9 cellular contexts compared by ENCODE assay signal in the genomic region with DNA sequence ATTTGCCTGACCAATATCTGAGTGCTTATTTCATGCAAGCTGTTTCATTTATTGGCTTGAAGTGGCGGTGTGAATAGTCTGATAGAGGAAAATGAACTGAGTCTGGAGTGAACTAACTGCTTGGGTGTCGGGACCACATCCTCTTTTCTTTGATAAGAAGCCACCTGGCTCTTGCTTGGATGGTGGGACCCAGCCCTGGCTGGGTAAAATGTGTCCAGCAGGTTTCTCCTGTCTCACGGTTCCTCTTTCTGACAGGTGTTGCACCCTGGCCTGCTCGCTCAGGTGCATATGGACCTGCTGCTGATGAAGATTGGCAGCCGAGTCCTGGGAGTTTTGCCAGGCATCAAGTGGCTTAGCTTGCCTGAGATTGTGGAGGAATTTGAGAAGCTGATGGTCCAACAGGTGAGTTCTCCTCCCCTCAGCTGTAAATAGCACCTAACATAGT. TPM values are rescaled to one million over a fixed set of nuclear protein-coding genes. Genes with fewer than 3 reads are reported as not detected.
DNase-seq lines count a peak whose midpoint lies in the region; ATAC-seq, FAIRE-seq and TF ChIP-seq lines count a peak whose summit lies in the region.
"Had no signal": no experiment of that assay in that cellular context is flagged by ENCODE, and none has a peak within 500 bp of the region (broad histone marks: within the 10 kb centered on the region; RNA-seq: fewer than 3 reads in every experiment).

No MANE protein-coding gene starts in this region.

- peaks cover 42% of the 10 kb centered on the region for H3K4me1 Mint-ChIP-seq in CD14-positive monocyte

- intact Hi-C loops in CD14-positive monocyte (cut with micrococcal nuclease), result no loop called here

- H3K27ac Mint-ChIP-seq in CD14-positive monocyte, result peak overlapping the region in 1 of 7 donors; percentile 12

- DNase-seq in CD14-positive monocyte (ENCODE audit: low spot score) (peak; percentile 33), GM19239 (ENCODE audit: insufficient read length, low spot score) (peak; percentile 56), NCI-H2171 (lab: John Stamatoyannopoulos, UW) (peak; percentile 78), cerebellar nuclear complex (lab: John Stamatoyannopoulos, UW) (no peak), NCI-H1930 (lab: John Stamatoyannopoulos, UW) (no peak), NCI-H1417 treated with DMSO at 0.1 percent for 48 hours (lab: John Stamatoyannopoulos, UW) (no peak)

- no peak for TF ChIP-seq CTCF in CD14-positive monocyte (IDR thresholded peaks at IDR 0.05)

- peak; percentile 89 for FAIRE-seq in GM19239 (lab: Jason Lieb, UNC)
- FAIRE-seq: pancreas had no signal

- H3K36me3 Mint-ChIP-seq in CD14-positive monocyte, result peaks cover 20 to 24% of the 10 kb centered on the region in 2 donors

- H3K4me3 Mint-ChIP-seq in CD14-positive monocyte, result peak overlapping the region; percentile 88 to 95

- ATAC-seq in esophagus mucosa (peak; percentile 5), GM19452 (IDR thresholded peaks at IDR 0.05; ENCODE audit: unreplicated experiment) (no peak)

- peaks cover 2 to 5% (median 3%) of the 10 kb centered on the region in 3 donors for H3K27me3 Mint-ChIP-seq in CD14-positive monocyte (ENCODE audit: low read depth in 3 of 3)

- H3K9me3 Mint-ChIP-seq in CD14-positive monocyte, result peaks cover 0 to 2% (median 0%) of the 10 kb centered on the region in 7 donors

RNA-seq across cellular contexts. Expression of a gene that starts 1.6 kb away (rescaled TPM):
- polyA plus RNA-seq in CD14-positive monocyte, result 10 to 100 TPM; 18.3 to 28.7 TPM
- total RNA-seq in esophagus mucosa, result 20.2 TPM

RNA-seq across cellular contexts. Expression of a gene that starts 22.1 kb away (rescaled TPM):
- polyA plus RNA-seq in CD14-positive monocyte, result 100 to 1,000 TPM; 479 to 516 TPM
- 181 TPM for total RNA-seq in esophagus mucosa

RNA-seq across cellular contexts. Expression of a gene that starts 33.8 kb away (rescaled TPM):
- not detected for polyA plus RNA-seq in CD14-positive monocyte
- total RNA-seq in esophagus mucosa, result 1.0 TPM

Comparison
In these comparisons a context has a peak if more than half of its experiments do, and no peak if none do; other contexts are left out.
1. DNase-seq: peak in CD14-positive monocyte (single experiment), GM19239 (single experiment) and NCI-H2171 (single experiment); none in cerebellar nuclear complex (0 of 2), NCI-H1930 (0 of 2) and NCI-H1417 treated with DMSO at 0.1 percent for 48 hours (single experiment).